13 cellular contexts compared by ENCODE assay signal in the genomic region with DNA sequence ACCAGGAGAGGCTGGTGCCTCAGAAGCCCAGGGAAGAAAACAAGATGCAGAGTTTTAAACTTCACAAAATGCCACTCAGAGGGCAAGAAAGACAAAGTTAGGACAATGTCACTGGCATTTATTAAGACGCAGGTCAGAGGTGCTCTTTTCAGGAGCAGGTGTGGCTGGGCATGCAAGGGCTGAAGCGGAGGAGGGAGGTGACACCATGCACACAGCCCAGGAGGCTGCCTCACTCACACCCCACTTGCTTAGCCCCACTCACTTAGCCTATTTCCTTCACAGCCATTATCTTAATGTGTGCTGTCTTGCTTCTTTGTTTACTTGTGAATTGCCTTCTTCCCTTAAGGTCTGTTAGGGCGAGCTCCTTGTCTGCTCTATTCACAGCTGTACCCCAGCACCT. TPM values are rescaled to one million over a fixed set of nuclear protein-coding genes. Genes with fewer than 3 reads are reported as not detected.
A peak's percentile ranks its signal among the peaks of the same experiment; 100 is the strongest.
DNase-seq lines count a peak whose midpoint lies in the region; ATAC-seq and TF ChIP-seq lines count a peak whose summit lies in the region.
"Had no signal": no experiment of that assay in that cellular context is flagged by ENCODE, and none has a peak within 500 bp of the region (broad histone marks: within the 10 kb centered on the region; RNA-seq: fewer than 3 reads in every experiment).

No MANE protein-coding gene starts in this region.

- peaks cover 10% of the 10 kb centered on the region for H3K36me3 Mint-ChIP-seq in activated naive CD4-positive, alpha-beta T cell treated with anti-CD3 and anti-CD28 coated beads, Interleukin-2, amount 10 ng/mL, durations not matched to agents 7 days and 5 days
- peaks cover 0 to 2% (median 0%) of the 10 kb centered on the region in 3 donors for H3K36me3 Mint-ChIP-seq in immature natural killer cell

- DNase-seq in activated naive CD4-positive, alpha-beta T cell treated with anti-CD3 and anti-CD28 coated beads, Interleukin-2, amount 10 ng/mL, durations not matched to agents 7 days and 5 days, result no peak
- no peak for DNase-seq in activated naive CD4-positive, alpha-beta T cell (lab: John Stamatoyannopoulos, UW)
- no peak for DNase-seq in immature natural killer cell
- DNase-seq in upper lobe of left lung, result no peak
- DNase-seq in cortex of kidney (lab: John Stamatoyannopoulos, UW), result no peak
- no peak for DNase-seq in globus pallidus (ENCODE audit: low spot score)
- no peak for DNase-seq in foreskin fibroblast
- DNase-seq: MG63, NCI-H345, tibial artery had no signal

- no peak for TF ChIP-seq EP300 in upper lobe of left lung (IDR thresholded peaks at IDR 0.05)

- peaks cover 88% of the 10 kb centered on the region for H3K4me1 Mint-ChIP-seq in activated naive CD4-positive, alpha-beta T cell treated with anti-CD3 and anti-CD28 coated beads, Interleukin-2, amount 10 ng/mL, durations not matched to agents 7 days and 5 days
- H3K4me1 Mint-ChIP-seq in immature natural killer cell, result peaks cover 82 to 92% of the 10 kb centered on the region in 2 donors

- 62 to 72% methylated on average over 3 of the region's 3 CpGs for WGBS in upper lobe of left lung, 2 donors

- CTCF ChIA-PET in activated naive CD4-positive, alpha-beta T cell treated with anti-CD3 and anti-CD28 coated beads, Interleukin-2, amount 10 ng/mL, durations not matched to agents 7 days and 5 days (lab: Charles Lee), result interaction anchor here (2.5 kb wide), 1 partner anchor 10 kb away, joined by 8 read pairs; no protein-coding TSS in a partner anchor

- TF ChIP-seq CTCF in upper lobe of left lung (IDR thresholded peaks at IDR 0.05), result no peak
- TF ChIP-seq CTCF in foreskin fibroblast (IDR thresholded peaks at IDR 0.05; ENCODE audit: low read depth, low read length), result no peak

- TF ChIP-seq POLR2A in upper lobe of left lung (IDR thresholded peaks at IDR 0.05), result no peak

- no peaks in the 10 kb centered on the region for H3K27me3 Mint-ChIP-seq in activated naive CD4-positive, alpha-beta T cell treated with anti-CD3 and anti-CD28 coated beads, Interleukin-2, amount 10 ng/mL, durations not matched to agents 7 days and 5 days
- peaks cover 0 to 18% (median 17%) of the 10 kb centered on the region in 3 donors for H3K27me3 Mint-ChIP-seq in immature natural killer cell (ENCODE audit: low read depth in 3 of 3)

- H3K4me3 ChIP-seq in upper lobe of left lung, result no peak overlapping the region
- H3K4me3 ChIP-seq in foreskin fibroblast (ENCODE audit: low read depth in 1 of 2, low read length in 2 of 2), result no peak overlapping the region
- H3K4me3 ChIP-seq: MG63, skin epidermis, tibial artery had no signal

- H3K36me3 ChIP-seq in upper lobe of left lung, result no peaks in the 10 kb centered on the region
- H3K36me3 ChIP-seq: MG63, tibial artery had no signal

- peak overlapping the region; percentile 56 to 84 (median 64) for H3K27ac ChIP-seq in upper lobe of left lung
- H3K27ac ChIP-seq: skin epidermis, tibial artery had no signal

- peak overlapping the region; percentile 89 for H3K27ac Mint-ChIP-seq in activated naive CD4-positive, alpha-beta T cell treated with anti-CD3 and anti-CD28 coated beads, Interleukin-2, amount 10 ng/mL, durations not matched to agents 7 days and 5 days
- H3K27ac Mint-ChIP-seq in immature natural killer cell, result peak overlapping the region; percentile 93 to 97 (median 96)
- H3K27ac Mint-ChIP-seq: activated T-helper 2 cell treated with anti-CD3 and anti-CD28 coated beads, Interferon-gamma antibody, Interleukin-2, Interleukin-4, amounts not matched to agents 10 μg/mL and 5 μg/mL and 100 μg/mL, durations not matched to agents 14 hours and 24 hours and 36 hours had no signal

- ATAC-seq in SK-N-SH treated with all-trans-retinoic acid at 6 μM for 48 hours (peak; percentile 41), upper lobe of left lung (ENCODE audit: low FRiP score in 2 of 2) (peak in 1 of 2 donors; percentile 5)

- no peaks in the 10 kb centered on the region for H3K27me3 ChIP-seq in upper lobe of left lung
- H3K27me3 ChIP-seq: MG63, tibial artery had no signal

- H3K9me3 ChIP-seq in upper lobe of left lung, result no peaks in the 10 kb centered on the region
- H3K9me3 ChIP-seq: MG63, tibial artery had no signal

- peaks cover 36 to 66% (median 53%) of the 10 kb centered on the region in 4 donors for H3K4me1 ChIP-seq in upper lobe of left lung

- H3K9me3 Mint-ChIP-seq in activated naive CD4-positive, alpha-beta T cell treated with anti-CD3 and anti-CD28 coated beads, Interleukin-2, amount 10 ng/mL, durations not matched to agents 7 days and 5 days, result peaks cover 3% of the 10 kb centered on the region
- H3K9me3 Mint-ChIP-seq in immature natural killer cell, result no peaks in the 10 kb centered on the region
- H3K9me3 Mint-ChIP-seq: activated T-helper 2 cell treated with anti-CD3 and anti-CD28 coated beads, Interferon-gamma antibody, Interleukin-2, Interleukin-4, amounts not matched to agents 10 μg/mL and 5 μg/mL and 100 μg/mL, durations not matched to agents 14 hours and 24 hours and 36 hours had no signal

- no peak overlapping the region for H3K4me3 Mint-ChIP-seq in activated naive CD4-positive, alpha-beta T cell treated with anti-CD3 and anti-CD28 coated beads, Interleukin-2, amount 10 ng/mL, durations not matched to agents 7 days and 5 days
- peak overlapping the region; percentile 60 to 80 (median 74) for H3K4me3 Mint-ChIP-seq in immature natural killer cell

TF ChIP-seq in SK-N-SH treated with all-trans-retinoic acid at 6 μM for 48 hours, 23 proteins besides CTCF, POLR2A, EP300 and RAD21 (continues in another document):
- TF ChIP-seq ZNF70 (CRISPR knock-in tag; IDR thresholded peaks at IDR 0.05) (no peak), TSHZ2 (CRISPR knock-in tag; IDR thresholded peaks at IDR 0.05) (no peak), OSR1 (CRISPR knock-in tag; IDR thresholded peaks at IDR 0.05) (no peak), ZNF8 (CRISPR knock-in tag; IDR thresholded peaks at IDR 0.05) (no peak), ISL1 (CRISPR knock-in tag; IDR thresholded peaks at IDR 0.05) (no peak), ZC3H10 (CRISPR knock-in tag; IDR thresholded peaks at IDR 0.05) (no peak), BACH2 (CRISPR knock-in tag; IDR thresholded peaks at IDR 0.05; ENCODE audit: borderline replicate concordance) (no peak)
- TF ChIP-seq, protein P1, sequence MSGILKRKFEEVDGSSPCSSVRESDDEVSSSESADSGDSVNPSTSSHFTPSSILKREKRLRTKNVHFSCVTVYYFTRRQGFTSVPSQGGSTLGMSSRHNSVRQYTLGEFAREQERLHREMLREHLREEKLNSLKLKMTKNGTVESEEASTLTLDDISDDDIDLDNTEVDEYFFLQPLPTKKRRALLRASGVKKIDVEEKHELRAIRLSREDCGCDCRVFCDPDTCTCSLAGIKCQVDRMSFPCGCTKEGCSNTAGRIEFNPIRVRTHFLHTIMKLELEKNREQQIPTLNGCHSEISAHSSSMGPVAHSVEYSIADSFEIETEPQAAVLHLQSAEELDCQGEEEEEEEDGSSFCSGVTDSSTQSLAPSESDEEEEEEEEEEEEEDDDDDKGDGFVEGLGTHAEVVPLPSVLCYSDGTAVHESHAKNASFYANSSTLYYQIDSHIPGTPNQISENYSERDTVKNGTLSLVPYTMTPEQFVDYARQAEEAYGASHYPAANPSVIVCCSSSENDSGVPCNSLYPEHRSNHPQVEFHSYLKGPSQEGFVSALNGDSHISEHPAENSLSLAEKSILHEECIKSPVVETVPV (CRISPR knock-in tag; IDR thresholded peaks at IDR 0.05), result no peak
- TF ChIP-seq, protein P2, sequence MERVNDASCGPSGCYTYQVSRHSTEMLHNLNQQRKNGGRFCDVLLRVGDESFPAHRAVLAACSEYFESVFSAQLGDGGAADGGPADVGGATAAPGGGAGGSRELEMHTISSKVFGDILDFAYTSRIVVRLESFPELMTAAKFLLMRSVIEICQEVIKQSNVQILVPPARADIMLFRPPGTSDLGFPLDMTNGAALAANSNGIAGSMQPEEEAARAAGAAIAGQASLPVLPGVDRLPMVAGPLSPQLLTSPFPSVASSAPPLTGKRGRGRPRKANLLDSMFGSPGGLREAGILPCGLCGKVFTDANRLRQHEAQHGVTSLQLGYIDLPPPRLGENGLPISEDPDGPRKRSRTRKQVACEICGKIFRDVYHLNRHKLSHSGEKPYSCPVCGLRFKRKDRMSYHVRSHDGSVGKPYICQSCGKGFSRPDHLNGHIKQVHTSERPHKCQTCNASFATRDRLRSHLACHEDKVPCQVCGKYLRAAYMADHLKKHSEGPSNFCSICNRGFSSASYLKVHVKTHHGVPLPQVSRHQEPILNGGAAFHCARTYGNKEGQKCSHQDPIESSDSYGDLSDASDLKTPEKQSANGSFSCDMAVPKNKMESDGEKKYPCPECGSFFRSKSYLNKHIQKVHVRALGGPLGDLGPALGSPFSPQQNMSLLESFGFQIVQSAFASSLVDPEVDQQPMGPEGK (CRISPR knock-in tag; IDR thresholded peaks at IDR 0.05; ENCODE audit: borderline replicate concordance), result no peak

RNA-seq across cellular contexts. Expression of gene HIVEP3, which starts 17.2 kb away (rescaled TPM):
- polyA plus RNA-seq in immature natural killer cell, result 10 to 100 TPM in 2 of 3 donors, 1 to 10 TPM in 1; 9.8 to 24.1 (median 15.5) TPM
- total RNA-seq in upper lobe of left lung, result 10 to 100 TPM in 5 of 6 donors, 1 to 10 TPM in 1; 9.7 to 23.0 (median 11.6) TPM
